ENCODE assay signal across 23 cellular contexts in the genomic region with DNA sequence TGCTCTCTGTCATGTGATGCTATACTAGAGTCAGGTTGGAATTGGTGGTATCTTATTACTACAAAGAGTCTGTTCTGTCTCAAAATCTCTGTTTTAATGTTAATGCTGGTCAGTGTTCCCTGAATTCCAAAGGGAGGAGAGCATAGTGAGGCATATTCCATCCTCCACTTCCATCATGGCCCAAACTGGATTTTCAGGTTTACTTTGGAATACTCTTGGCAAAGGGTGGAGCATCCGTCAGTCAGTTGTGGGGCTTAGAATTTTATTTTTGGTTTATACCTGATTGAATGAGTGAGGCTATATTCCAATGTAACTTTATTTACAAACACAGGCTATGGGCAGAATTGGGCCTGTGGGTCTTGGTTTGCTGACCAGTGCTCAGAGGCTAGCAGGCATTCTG.
"Had no signal": no experiment of that assay in that cellular context is flagged by ENCODE, and none has a peak within 500 bp of the region (broad histone marks: within the 10 kb centered on the region; RNA-seq: fewer than 3 reads in every experiment).

No MANE protein-coding gene starts in this region.

- H2AFZ ChIP-seq: hepatocyte had no signal

- H3K9ac ChIP-seq: neural progenitor cell had no signal

- H3K79me2 ChIP-seq: hepatocyte had no signal

- FAIRE-seq: pancreas had no signal

- H3K36me3 ChIP-seq: neural progenitor cell, pancreas, suprapubic skin, upper lobe of left lung had no signal

- DNase-seq: activated CD4-positive, alpha-beta T cell treated with anti-CD3 and anti-CD28 coated beads, Interleukin-2, amount 10 ng/mL, durations not matched to agents 24 days and 14 days; activated CD8-positive, alpha-beta T cell treated with anti-CD3 and anti-CD28 coated beads, Interleukin-2, amount 10 ng/mL, durations not matched to agents 7 days and 5 days; activated naive CD4-positive, alpha-beta T cell treated with Interleukin-2 at 50 U/mL for 16 hours; activated naive CD8-positive, alpha-beta T cell treated with anti-CD3 and anti-CD28 coated beads, Interleukin-2, amount 10 ng/mL, durations not matched to agents 7 days and 5 days; activated T-cell treated with anti-CD3 and anti-CD28 coated beads, Interleukin-2, amount 50 U/mL, for 24 hours; amygdala; body of pancreas; caudate nucleus; effector memory CD8-positive, alpha-beta T cell; foreskin fibroblast; kidney glomerular epithelial cell; naive thymus-derived CD4-positive, alpha-beta T cell; pancreas; stimulated activated CD4-positive, alpha-beta T cell treated with anti-CD3 and anti-CD28 coated beads, Interleukin-4, amount 100 ng/mL, for 1 hour; stimulated activated naive CD8-positive, alpha-beta T cell treated with anti-CD3 and anti-CD28 coated beads, Interleukin-15, amount 100 ng/mL, for 72 hours; T-cell; T1000; upper lobe of left lung had no signal

- H3K9me3 ChIP-seq: body of pancreas, pancreas, suprapubic skin, upper lobe of left lung had no signal

- H3K4me2 ChIP-seq: hepatocyte, neural progenitor cell, smooth muscle cell had no signal

- H3K4me3 ChIP-seq: body of pancreas, hepatocyte, neural progenitor cell, pancreas, smooth muscle cell, suprapubic skin, upper lobe of left lung had no signal

- H3K27ac ChIP-seq: body of pancreas, epithelial cell of prostate, hepatocyte, neural progenitor cell, pancreas, suprapubic skin, upper lobe of left lung had no signal

- H3K4me1 ChIP-seq: body of pancreas, pancreas, suprapubic skin, upper lobe of left lung had no signal

- H3K27me3 ChIP-seq: body of pancreas, hepatocyte, neural progenitor cell, pancreas, suprapubic skin, upper lobe of left lung had no signal

- ATAC-seq: activated CD8-positive, alpha-beta T cell treated with anti-CD3 and anti-CD28 coated beads, Interleukin-2, amount 10 ng/mL, durations not matched to agents 7 days and 5 days; body of pancreas; effector memory CD8-positive, alpha-beta T cell; naive thymus-derived CD4-positive, alpha-beta T cell; pancreas; stimulated activated naive CD8-positive, alpha-beta T cell treated with anti-CD3 and anti-CD28 coated beads, Interleukin-15, amount 100 ng/mL, for 72 hours; T-cell had no signal
